Comparison of ENCODE assay signal across 8 cellular contexts in the genomic region with DNA sequence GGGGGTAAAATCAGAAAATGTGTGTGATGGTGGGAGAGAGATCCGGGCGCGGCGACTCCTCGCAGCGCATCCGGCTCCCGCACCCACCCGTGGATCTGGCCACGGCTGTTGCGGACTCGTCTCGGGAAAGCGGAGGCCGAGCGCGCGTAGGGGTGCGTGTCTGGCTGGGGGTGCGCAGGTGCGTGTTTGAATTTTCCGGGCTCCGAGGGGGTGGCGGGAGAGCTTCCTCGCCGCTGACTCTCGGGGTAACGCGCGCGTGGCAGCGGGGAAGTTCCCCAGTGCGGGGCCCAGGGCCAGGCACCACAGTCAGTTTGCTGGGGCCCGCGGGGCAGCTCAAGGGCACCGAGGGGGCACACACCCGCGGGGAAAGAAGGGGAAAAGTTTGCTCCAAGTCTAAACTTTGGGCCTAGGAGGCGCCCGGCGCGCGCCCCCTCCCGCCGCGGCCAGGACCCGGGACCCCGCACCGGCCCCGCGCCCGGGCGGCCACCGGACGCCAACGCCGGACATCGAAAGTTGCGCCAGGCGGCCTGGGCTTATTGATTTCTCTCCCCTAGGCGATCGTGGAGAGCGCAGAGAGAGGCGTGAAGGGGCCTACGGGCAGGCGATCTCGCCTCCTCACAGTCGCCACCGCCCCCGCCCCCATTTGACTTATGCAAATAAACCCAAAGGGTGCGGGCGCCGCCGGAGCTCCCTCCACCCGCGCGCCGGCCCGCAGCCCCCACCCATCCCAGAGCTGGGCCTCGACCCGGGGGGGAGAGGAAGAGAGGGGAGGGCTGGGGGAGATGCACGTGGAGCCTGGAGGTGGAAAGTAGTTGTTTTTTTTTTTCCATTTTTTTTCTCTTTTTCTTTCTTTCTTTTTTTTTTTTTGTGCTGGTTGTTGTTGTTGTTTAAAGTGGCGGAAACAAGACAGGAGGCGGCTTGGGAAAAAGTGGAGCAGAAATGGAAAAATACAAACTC. TPM values are rescaled to one million over a fixed set of nuclear protein-coding genes. Genes with fewer than 3 reads are reported as not detected.
DNase-seq lines count a peak whose midpoint lies in the region; ATAC-seq, FAIRE-seq and TF ChIP-seq lines count a peak whose summit lies in the region.

No MANE protein-coding gene starts in this region.

- H3K27ac ChIP-seq in cingulate gyrus (ENCODE audit: low read depth, low read length) = peak overlapping the region; percentile 88
- peak overlapping the region; percentile 97 for H3K27ac ChIP-seq in HepG2 (ENCODE audit: extremely low read length, insufficient read depth, low read length)

- peaks cover 49% of the 10 kb centered on the region for H3K4me1 ChIP-seq in HepG2 (ENCODE audit: insufficient read depth, low read length)

- TF ChIP-seq RAD21 in HepG2 (CRISPR knock-in tag; IDR thresholded peaks at IDR 0.05) = peak; percentile 30; the same call in 1 of the 2 replicates

- in situ Hi-C loops in HepG2 (cut with HindIII; ENCODE audit: extremely low pct_ligation_motif_present, low pct_unique_long_range_greater_than_20kb) = loop anchor here (5.0 to 10.0 kb wide), 2 partner anchors 276 to 528 kb away; no protein-coding TSS in a partner anchor

- ATAC-seq in HepG2 = peak; percentile 57

- H3K27me3 ChIP-seq in MG63 (no peaks in the 10 kb centered on the region), HepG2 (ENCODE audit: control insufficient read depth in 1 of 2, insufficient read depth in 2 of 2, low read length in 2 of 2) (no peaks in the 10 kb centered on the region)

- H3K36me3 ChIP-seq in MG63 (no peaks in the 10 kb centered on the region), HepG2 (replicated peaks in 1 of 2; ENCODE audit: control insufficient read depth in 1 of 2, insufficient read depth in 2 of 2, low read length in 2 of 2) (no peaks in the 10 kb centered on the region)

- peak overlapping the region; percentile 96 for H3K9ac ChIP-seq in HepG2 (ENCODE audit: insufficient read depth, low read depth, low read length)

- CTCF ChIA-PET in HepG2 (lab: Yijun Ruan, JAX; ENCODE audit: low intra/inter-chr PET ratio, low total read pairs) = no interaction called here

- DNase-seq in MG63 (peak; percentile 82), HepG2 (ENCODE audit: low spot score) (peak; percentile 75), DMS153 treated with DMSO at 0.1 percent for 48 hours (lab: John Stamatoyannopoulos, UW; ENCODE audit: unreplicated experiment) (no peak), HTR-8/SVneo (ENCODE audit: insufficient read length, low spot score) (no peak)
- DNase-seq in activated CD4-positive, alpha-beta T cell treated with anti-CD3 and anti-CD28 coated beads for 24 hours (ENCODE audit: low read depth in 2 of 2) = peak; percentile 67 to 72
- peak; percentile 58 to 68 for DNase-seq in stimulated activated CD4-positive, alpha-beta T cell treated with anti-CD3 and anti-CD28 coated beads, Interleukin-2, amount 100 ng/mL, for 48 hours

- FAIRE-seq in HepG2 (lab: Jason Lieb, UNC) (no peak), HTR-8/SVneo (lab: Jason Lieb, UNC) (no peak)

- TF ChIP-seq CTCF in GM12875 (IDR thresholded peaks at IDR 0.05; ENCODE audit: borderline replicate concordance, insufficient read depth, low read depth, low read length) (no peak), HepG2 (CRISPR knock-in tag; IDR thresholded peaks at IDR 0.05) (0 out of 2 replicates have a peak, but pooled peaks have one; percentile 10)

- WGBS in HepG2 (ENCODE audit: low lambda C conversion rate) = 0% methylated on average over 12 of the region's 84 CpGs

- H2AFZ ChIP-seq in HepG2 (ENCODE audit: low read length) = no peak overlapping the region

- peaks cover 44% of the 10 kb centered on the region for H3K79me2 ChIP-seq in HepG2 (ENCODE audit: insufficient read depth, low read length)

- TSS peak; percentile 30 for BruUV-seq in HepG2 (replicated peaks; lab: Mats Ljungman, UMichigan)

- POLR2A ChIA-PET in HepG2 (lab: Yijun Ruan, JAX) = interaction anchor here (0.5 to 2.7 kb wide), 24 partner anchors 23 to 1032 kb away, joined by 3 to 17 read pairs (median 4); no protein-coding TSS in a partner anchor

- H3K4me3 ChIP-seq in GM12875 (ENCODE audit: low read depth, low read length) (peak overlapping the region; percentile 47), MG63 (peak overlapping the region; percentile 69), HepG2 (replicated peaks in 1 of 3; ENCODE audit: insufficient read depth in 1 of 3, low read depth in 2 of 3, low read length in 3 of 3) (peak overlapping the region; percentile 91 to 97 (median 95))

- peak; percentile 22 to 27; a peak in 1 of 4 replicates for TF ChIP-seq POLR2A in HepG2 (IDR thresholded peaks at IDR 0.05; ENCODE audit: insufficient read depth in 1 of 2, low read depth in 2 of 2, low read length in 2 of 2)

- intact Hi-C loops in HepG2 (cut with micrococcal nuclease; ENCODE audit: unreplicated experiment) = loop anchor here (5.0 to 10.0 kb wide), 5 partner anchors 128 to 516 kb away; no protein-coding TSS in a partner anchor

- TF ChIP-seq EP300 in HepG2 (IDR thresholded peaks at IDR 0.05; ENCODE audit: low read depth in 2 of 2, low read length in 2 of 2) (no peak), HepG2 (CRISPR knock-in tag; IDR thresholded peaks at IDR 0.05; ENCODE audit: borderline replicate concordance) (no peak)

- no peaks in the 10 kb centered on the region; the same call in 1 of the 2 replicates for H4K20me1 ChIP-seq in HepG2 (ENCODE audit: insufficient read depth, low read length)

- H3K9me3 ChIP-seq in MG63 (no peaks in the 10 kb centered on the region), HepG2 (ENCODE audit: low read length) (no peaks in the 10 kb centered on the region)

- H3K4me2 ChIP-seq in HepG2 (ENCODE audit: low read depth, low read length) = peak overlapping the region; percentile 82

TF ChIP-seq in HepG2, 621 proteins besides CTCF, POLR2A, EP300 and RAD21 (continues in another document):
- TF ChIP-seq, protein P1, sequence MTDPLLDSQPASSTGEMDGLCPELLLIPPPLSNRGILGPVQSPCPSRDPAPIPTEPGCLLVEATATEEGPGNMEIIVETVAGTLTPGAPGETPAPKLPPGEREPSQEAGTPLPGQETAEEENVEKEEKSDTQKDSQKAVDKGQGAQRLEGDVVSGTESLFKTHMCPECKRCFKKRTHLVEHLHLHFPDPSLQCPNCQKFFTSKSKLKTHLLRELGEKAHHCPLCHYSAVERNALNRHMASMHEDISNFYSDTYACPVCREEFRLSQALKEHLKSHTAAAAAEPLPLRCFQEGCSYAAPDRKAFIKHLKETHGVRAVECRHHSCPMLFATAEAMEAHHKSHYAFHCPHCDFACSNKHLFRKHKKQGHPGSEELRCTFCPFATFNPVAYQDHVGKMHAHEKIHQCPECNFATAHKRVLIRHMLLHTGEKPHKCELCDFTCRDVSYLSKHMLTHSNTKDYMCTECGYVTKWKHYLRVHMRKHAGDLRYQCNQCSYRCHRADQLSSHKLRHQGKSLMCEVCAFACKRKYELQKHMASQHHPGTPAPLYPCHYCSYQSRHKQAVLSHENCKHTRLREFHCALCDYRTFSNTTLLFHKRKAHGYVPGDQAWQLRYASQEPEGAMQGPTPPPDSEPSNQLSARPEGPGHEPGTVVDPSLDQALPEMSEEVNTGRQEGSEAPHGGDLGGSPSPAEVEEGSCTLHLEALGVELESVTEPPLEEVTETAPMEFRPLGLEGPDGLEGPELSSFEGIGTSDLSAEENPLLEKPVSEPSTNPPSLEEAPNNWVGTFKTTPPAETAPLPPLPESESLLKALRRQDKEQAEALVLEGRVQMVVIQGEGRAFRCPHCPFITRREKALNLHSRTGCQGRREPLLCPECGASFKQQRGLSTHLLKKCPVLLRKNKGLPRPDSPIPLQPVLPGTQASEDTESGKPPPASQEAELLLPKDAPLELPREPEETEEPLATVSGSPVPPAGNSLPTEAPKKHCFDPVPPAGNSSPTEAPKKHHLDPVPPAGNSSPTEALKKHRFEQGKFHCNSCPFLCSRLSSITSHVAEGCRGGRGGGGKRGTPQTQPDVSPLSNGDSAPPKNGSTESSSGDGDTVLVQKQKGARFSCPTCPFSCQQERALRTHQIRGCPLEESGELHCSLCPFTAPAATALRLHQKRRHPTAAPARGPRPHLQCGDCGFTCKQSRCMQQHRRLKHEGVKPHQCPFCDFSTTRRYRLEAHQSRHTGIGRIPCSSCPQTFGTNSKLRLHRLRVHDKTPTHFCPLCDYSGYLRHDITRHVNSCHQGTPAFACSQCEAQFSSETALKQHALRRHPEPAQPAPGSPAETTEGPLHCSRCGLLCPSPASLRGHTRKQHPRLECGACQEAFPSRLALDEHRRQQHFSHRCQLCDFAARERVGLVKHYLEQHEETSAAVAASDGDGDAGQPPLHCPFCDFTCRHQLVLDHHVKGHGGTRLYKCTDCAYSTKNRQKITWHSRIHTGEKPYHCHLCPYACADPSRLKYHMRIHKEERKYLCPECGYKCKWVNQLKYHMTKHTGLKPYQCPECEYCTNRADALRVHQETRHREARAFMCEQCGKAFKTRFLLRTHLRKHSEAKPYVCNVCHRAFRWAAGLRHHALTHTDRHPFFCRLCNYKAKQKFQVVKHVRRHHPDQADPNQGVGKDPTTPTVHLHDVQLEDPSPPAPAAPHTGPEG (CRISPR knock-in tag; IDR thresholded peaks at IDR 0.05) = peak; percentile 2; the same call in 1 of the 2 replicates
- TF ChIP-seq ZNF44 (CRISPR knock-in tag; IDR thresholded peaks at IDR 0.05) = no peak

RNA-seq across cellular contexts. Expression of a gene that starts 0.6 kb away (rescaled TPM):
- 14.4 and 15.0 TPM in 2 replicates for total RNA-seq in MG63 (2014; rRNA removed; shearing (Covaris generic); ENCODE audit: low replicate concordance)
- 43.3 and 59.0 TPM in 2 replicates for total RNA-seq in HepG2 (2016; rRNA removed; fragmentation: Illumina TruSeq; extraction: Trizol)
- 67.9 and 68.5 TPM in 2 replicates for total RNA-seq in HepG2 (2016; cell fraction: cytosol; rRNA removed; fragmentation: Illumina TruSeq; extraction: Trizol; ENCODE audit: low read depth)
- total RNA-seq in HepG2 (2016; cell fraction: insoluble cytoplasmic fraction; rRNA removed; fragmentation: Illumina TruSeq; extraction: Trizol) = 31.5 and 57.5 TPM in 2 replicates
- 36.5 and 36.9 TPM in 2 replicates for total RNA-seq in HepG2 (2016; cell fraction: membrane; rRNA removed; fragmentation: Illumina TruSeq; extraction: Trizol)
- total RNA-seq in HepG2 (2016; cell fraction: nucleus; rRNA removed; fragmentation: Illumina TruSeq; extraction: Trizol) = 164 and 179 TPM in 2 replicates
- 36.0 and 40.4 TPM in 2 replicates for polyA plus RNA-seq in HepG2 (2011; rRNA removed)
- polyA plus RNA-seq in HepG2 (2011; cell fraction: cytosol; rRNA removed) = 17.7 and 19.3 TPM in 2 replicates
- 47.8 and 58.3 TPM in 2 replicates for polyA plus RNA-seq in HepG2 (2011; cell fraction: nucleus; rRNA removed)
- 24.3 and 27.6 TPM in 2 replicates for polyA plus RNA-seq in HepG2 (2012)
- polyA plus RNA-seq in HepG2 (2016; cell fraction: cytosol; fragmentation: Illumina TruSeq; extraction: Trizol; ENCODE audit: low read depth) = 3.3 and 4.6 TPM in 2 replicates
- polyA plus RNA-seq in HepG2 (2016; cell fraction: insoluble cytoplasmic fraction; fragmentation: Illumina TruSeq; extraction: Trizol; ENCODE audit: low read depth) = 21.9 and 24.7 TPM in 2 replicates
- 9.9 and 11.0 TPM in 2 replicates for polyA plus RNA-seq in HepG2 (2016; cell fraction: membrane; fragmentation: Illumina TruSeq; extraction: Trizol; ENCODE audit: low read depth)
- 28.9 and 32.7 TPM in 2 replicates for polyA plus RNA-seq in HepG2 (2016; cell fraction: nucleus; fragmentation: Illumina TruSeq; extraction: Trizol; ENCODE audit: insufficient read depth, low read depth)
- polyA minus RNA-seq in HepG2 (2011; rRNA and poly(A)+ RNA removed; ENCODE audit: low replicate concordance) = 35.8 and 181 TPM in 2 replicates
- 64.7 and 68.5 TPM in 2 replicates for polyA minus RNA-seq in HepG2 (2011; cell fraction: cytosol; rRNA and poly(A)+ RNA removed)
- 528 and 568 TPM in 2 replicates for polyA minus RNA-seq in HepG2 (2011; cell fraction: nucleus; rRNA and poly(A)+ RNA removed)

Comparison
In these comparisons a context has a peak if more than half of its experiments do, and no peak if none do; other contexts are left out.
1. DNase-seq: peak in MG63 (single experiment), activated CD4-positive, alpha-beta T cell treated with anti-CD3 and anti-CD28 coated beads for 24 hours (2 of 2), HepG2 (single experiment) and stimulated activated CD4-positive, alpha-beta T cell treated with anti-CD3 and anti-CD28 coated beads, Interleukin-2, amount 100 ng/mL, for 48 hours (2 of 2); none in DMS153 treated with DMSO at 0.1 percent for 48 hours (single experiment) and HTR-8/SVneo (single experiment).
2. Peak in every context shown above with its lines, with median percentiles within 50 percentile points of each other: H3K4me3 ChIP-seq.